In genomic region chr3:171175840-171176239, GRCh38 we compare ENCODE assay signal across 11 cellular contexts.
DNase-seq lines count a peak whose midpoint lies in the region; ATAC-seq and TF ChIP-seq lines count a peak whose summit lies in the region.
"Had no signal": no experiment of that assay in that cellular context is flagged by ENCODE, and none has a peak within 500 bp of the region (broad histone marks: within the 10 kb centered on the region; RNA-seq: fewer than 3 reads in every experiment).

No MANE protein-coding gene starts in this region.

- H3K23ac ChIP-seq in IMR-90 (ENCODE audit: low read depth, low read length) = no peak overlapping the region

- no peak overlapping the region for H2BK15ac ChIP-seq in IMR-90 (ENCODE audit: low read depth, low read length)

- no peak overlapping the region for H2AK9ac ChIP-seq in IMR-90 (replicated peaks; ENCODE audit: low read depth, low read length, poor library complexity)

- CTCF ChIA-PET in IMR-90 (lab: Yijun Ruan, JAX) = interaction anchor here (0.6 kb wide), 1 partner anchor 39 kb away, joined by 4 read pairs; no protein-coding TSS in a partner anchor

- no peaks in the 10 kb centered on the region for H3K36me3 ChIP-seq in IMR-90 (ENCODE audit: control insufficient read depth, insufficient read depth, low read length)

- H2BK20ac ChIP-seq in IMR-90 (ENCODE audit: low read depth, low read length) = no peak overlapping the region

- H3K9me1 ChIP-seq in IMR-90 (ENCODE audit: insufficient read depth, low read length) = peaks cover 9% of the 10 kb centered on the region; the same call in 1 of the 2 replicates

- peak overlapping the region; percentile 86; the same call in 1 of the 2 replicates for H3K4me2 ChIP-seq in IMR-90 (ENCODE audit: low read depth, low read length)

- no peak overlapping the region for H3K4ac ChIP-seq in IMR-90 (ENCODE audit: low read depth, low read length)

- no peak overlapping the region for H4K91ac ChIP-seq in IMR-90 (ENCODE audit: insufficient read depth, low read depth, low read length)

- H3K14ac ChIP-seq in IMR-90 (replicated peaks; ENCODE audit: low read depth, low read length) = no peak overlapping the region

- peaks cover 10% of the 10 kb centered on the region for H3K4me1 ChIP-seq in IMR-90 (ENCODE audit: control insufficient read depth, insufficient read depth, low read length)

- H3K4me3 ChIP-seq in IMR-90 (ENCODE audit: insufficient read depth, low read depth, low read length) = peak overlapping the region; percentile 17; the same call in 1 of the 2 replicates
- peak overlapping the region; percentile 37 for H3K4me3 ChIP-seq in coronary artery

- POLR2A ChIA-PET in IMR-90 (lab: Charles Lee; ENCODE audit: unreplicated experiment) = no interaction called here

- no peak overlapping the region for H3K9ac ChIP-seq in IMR-90 (ENCODE audit: low read depth, low read length)

- no peak overlapping the region for H2AFZ ChIP-seq in IMR-90 (replicated peaks; ENCODE audit: low read length, poor library complexity)

- H4K8ac ChIP-seq in IMR-90 (ENCODE audit: low read depth in 2 of 2, low read length in 2 of 2) = no peak overlapping the region

- no peak overlapping the region for H2AK5ac ChIP-seq in IMR-90 (ENCODE audit: low read depth, low read length)

- TF ChIP-seq POLR2A in IMR-90 (IDR thresholded peaks at IDR 0.05; ENCODE audit: low read depth, low read length) = no peak

- intact Hi-C loops in IMR-90 (cut with micrococcal nuclease) = no loop called here

- TF ChIP-seq CTCF in IMR-90 (conservative IDR thresholded peaks at IDR 0.05; ENCODE audit: low read depth, low read length) (no peak), coronary artery (IDR thresholded peaks at IDR 0.05) (no peak)

- H3K56ac ChIP-seq in IMR-90 (ENCODE audit: extremely low read depth, insufficient read depth, low read length) = no peak overlapping the region

- H3K18ac ChIP-seq in IMR-90 (ENCODE audit: low read depth, low read length) = no peak overlapping the region

- no peak overlapping the region for H3K27ac ChIP-seq in IMR-90 (ENCODE audit: insufficient read depth, low read length)
- H3K27ac ChIP-seq in coronary artery = peak overlapping the region; percentile 14 to 63
- peak overlapping the region; percentile 93 for H3K27ac ChIP-seq in temporal lobe (ENCODE audit: low read depth, low read length)

- no CpG with 5 or more reads among the region's 4 CpGs for WGBS in IMR-90 (ENCODE audit: extremely low coverage in 2 of 2, insufficient read length in 1 of 2), 2 experiments

- in situ Hi-C loops in IMR-90 (cut with MboI; ENCODE audit: low sequenced_read_pairs) = no loop called here

- no peaks in the 10 kb centered on the region for H4K20me1 ChIP-seq in IMR-90 (ENCODE audit: insufficient read depth, low read length)

- H3K27me3 ChIP-seq in IMR-90 (ENCODE audit: control insufficient read depth, insufficient read depth, low read length) = no peaks in the 10 kb centered on the region

- ATAC-seq in IMR-90 (ENCODE audit: low read depth) = peak; percentile 64
- ATAC-seq: activated CD4-positive, alpha-beta T cell treated with anti-CD3 and anti-CD28 coated beads for 36 hours; HCT116 had no signal

- no peak overlapping the region for H4K5ac ChIP-seq in IMR-90 (ENCODE audit: low read depth, low read length)

- H2BK120ac ChIP-seq in IMR-90 (ENCODE audit: low read depth, low read length) = no peak overlapping the region

- H3K79me1 ChIP-seq in IMR-90 (ENCODE audit: low read depth in 1 of 2, low read length in 2 of 2) = no peaks in the 10 kb centered on the region

- H3K9me3 ChIP-seq in IMR-90 (ENCODE audit: control insufficient read depth, insufficient read depth, low read length) = no peaks in the 10 kb centered on the region

- peak; percentile 68 for DNase-seq in IMR-90
- DNase-seq in coronary artery (ENCODE audit: low spot score) = no peak
- DNase-seq in iris pigment epithelial cell (ENCODE audit: low read depth) = peak; percentile 62
- DNase-seq in Ammon's horn (ENCODE audit: low spot score) = no peak
- DNase-seq in medulla oblongata (ENCODE audit: extremely low spot score) = no peak
- DNase-seq in activated T-cell treated with anti-CD3 and anti-CD28 coated beads, Interleukin-2, amount 50 U/mL, for 1 hour = no peak
- DNase-seq in cerebellar cortex (ENCODE audit: low spot score) = no peak
- DNase-seq: activated CD4-positive, alpha-beta T cell treated with anti-CD3 and anti-CD28 coated beads for 36 hours; SW 1271 had no signal

- H2BK5ac ChIP-seq in IMR-90 (ENCODE audit: low read depth, low read length, poor library complexity, severe bottlenecking) = no peak overlapping the region

- dilution Hi-C loops in IMR-90 (cut with HindIII; ENCODE audit: low sequenced_read_pairs, unreplicated experiment) = no loop called here

- TF ChIP-seq RAD21 in IMR-90 (IDR thresholded peaks at IDR 0.05; ENCODE audit: low read length) = no peak

- BruUV-seq in IMR-90 (replicated peaks; lab: Mats Ljungman, UMichigan) = no TSS peak

TF ChIP-seq in IMR-90, 13 proteins besides CTCF, POLR2A, EP300 and RAD21:
- TF ChIP-seq SMC3 (IDR thresholded peaks at IDR 0.05; ENCODE audit: low read depth, low read length) = no peak

Comparison
In these comparisons a context has a peak if more than half of its experiments do, and no peak if none do; other contexts are left out.
1. DNase-seq: peak in IMR-90 (single experiment) and iris pigment epithelial cell (single experiment); none in coronary artery (single experiment), Ammon's horn (single experiment), medulla oblongata (single experiment), activated T-cell treated with anti-CD3 and anti-CD28 coated beads, Interleukin-2, amount 50 U/mL, for 1 hour (single experiment) and cerebellar cortex (single experiment).